28 cellular contexts compared by ENCODE assay signal in genomic region chr7:38723327-38723726, GRCh38.
A peak's percentile ranks its signal among the peaks of the same experiment; 100 is the strongest.
DNase-seq lines count a peak whose midpoint lies in the region; TF ChIP-seq lines count a peak whose summit lies in the region.
"Had no signal": no experiment of that assay in that cellular context is flagged by ENCODE, and none has a peak within 500 bp of the region (broad histone marks: within the 10 kb centered on the region; RNA-seq: fewer than 3 reads in every experiment).

No MANE protein-coding gene starts in this region.

- no peak overlapping the region for H3K4me3 Mint-ChIP-seq in neural crest cell
- H3K4me3 Mint-ChIP-seq: B cell; CD14-positive monocyte; CD4-positive, alpha-beta memory T cell; CD4-positive, alpha-beta T cell; CD4-positive, CD25-positive, alpha-beta regulatory T cell; CD8-positive, alpha-beta memory T cell; CD8-positive, alpha-beta T cell had no signal

- DNase-seq in myocyte (ENCODE audit: low read depth) (peak; percentile 31), neural crest cell (ENCODE audit: low read depth, low spot score) (no peak), superior temporal gyrus (ENCODE audit: extremely low spot score) (peak; percentile 20), T-helper 9 cell (no peak)
- DNase-seq in activated CD4-positive, alpha-beta T cell treated with anti-CD3 and anti-CD28 coated beads for 48 hours: no peak
- no peak for DNase-seq in effector CD4-positive, alpha-beta T cell
- DNase-seq: 8988T; ACHN; AML-193; BE2C; C1 segment of cervical spinal cord; Caco-2; Calu3; CD4-positive, alpha-beta memory T cell; CD4-positive, alpha-beta T cell; CD4-positive, CD25-positive, alpha-beta regulatory T cell; CD8-positive, alpha-beta memory T cell; CD8-positive, alpha-beta T cell; COR-L47; DMS 273 treated with DMSO at 0.1 percent for 48 hours; DMS153; DMS53; DMS79; DMS79 treated with DMSO at 0.1 percent for 48 hours; DND-41; EL had no signal

- H3K36me3 Mint-ChIP-seq in neural crest cell (ENCODE audit: low read depth): peaks cover 9% of the 10 kb centered on the region

- H3K27ac Mint-ChIP-seq in neural crest cell (ENCODE audit: unreplicated experiment): peak overlapping the region; percentile 43
- H3K27ac Mint-ChIP-seq: B cell; CD14-positive monocyte; CD4-positive, alpha-beta memory T cell; CD4-positive, alpha-beta T cell; CD4-positive, CD25-positive, alpha-beta regulatory T cell; CD8-positive, alpha-beta T cell had no signal

- H3K27me3 Mint-ChIP-seq in neural crest cell (ENCODE audit: low read depth): no peaks in the 10 kb centered on the region
- H3K27me3 Mint-ChIP-seq: B cell; CD4-positive, alpha-beta memory T cell; CD4-positive, alpha-beta T cell; CD4-positive, CD25-positive, alpha-beta regulatory T cell; CD8-positive, alpha-beta memory T cell had no signal

- H3K4me1 Mint-ChIP-seq in neural crest cell: no peaks in the 10 kb centered on the region
- H3K4me1 Mint-ChIP-seq: B cell; CD14-positive monocyte; CD4-positive, alpha-beta memory T cell; CD4-positive, CD25-positive, alpha-beta regulatory T cell; CD8-positive, alpha-beta memory T cell had no signal

- H3K9me3 Mint-ChIP-seq in neural crest cell: no peaks in the 10 kb centered on the region

- no peak for TF ChIP-seq CTCF in neural crest cell (conservative IDR thresholded peaks at IDR 0.05)

Comparison
In these comparisons a context has a peak if more than half of its experiments do, and no peak if none do; other contexts are left out.
1. DNase-seq: peak in myocyte (single experiment) and superior temporal gyrus (single experiment); none in neural crest cell (single experiment), activated CD4-positive, alpha-beta T cell treated with anti-CD3 and anti-CD28 coated beads for 48 hours (single experiment), T-helper 9 cell (single experiment) and effector CD4-positive, alpha-beta T cell (single experiment).